1 cellular context compared by ENCODE assay signal in genomic region chr9:125631391-125632085, GRCh38.
TF ChIP-seq lines count a peak whose summit lies in the region.

No MANE protein-coding gene starts in this region.

TF ChIP-seq in GM23338, 12 proteins besides CTCF, POLR2A, EP300 and RAD21 (continued from another document):
- TF ChIP-seq ZNF462 (CRISPR knock-in tag; IDR thresholded peaks at IDR 0.05) = no peak
- TF ChIP-seq REST (IDR thresholded peaks at IDR 0.05; ENCODE audit: unreplicated experiment) = no peak
- no peak for TF ChIP-seq NANOG (IDR thresholded peaks at IDR 0.05; ENCODE audit: borderline replicate concordance)
- TF ChIP-seq ZNF114 (CRISPR knock-in tag; IDR thresholded peaks at IDR 0.05) = no peak
